8 cellular contexts compared by ENCODE assay signal in the genomic region with DNA sequence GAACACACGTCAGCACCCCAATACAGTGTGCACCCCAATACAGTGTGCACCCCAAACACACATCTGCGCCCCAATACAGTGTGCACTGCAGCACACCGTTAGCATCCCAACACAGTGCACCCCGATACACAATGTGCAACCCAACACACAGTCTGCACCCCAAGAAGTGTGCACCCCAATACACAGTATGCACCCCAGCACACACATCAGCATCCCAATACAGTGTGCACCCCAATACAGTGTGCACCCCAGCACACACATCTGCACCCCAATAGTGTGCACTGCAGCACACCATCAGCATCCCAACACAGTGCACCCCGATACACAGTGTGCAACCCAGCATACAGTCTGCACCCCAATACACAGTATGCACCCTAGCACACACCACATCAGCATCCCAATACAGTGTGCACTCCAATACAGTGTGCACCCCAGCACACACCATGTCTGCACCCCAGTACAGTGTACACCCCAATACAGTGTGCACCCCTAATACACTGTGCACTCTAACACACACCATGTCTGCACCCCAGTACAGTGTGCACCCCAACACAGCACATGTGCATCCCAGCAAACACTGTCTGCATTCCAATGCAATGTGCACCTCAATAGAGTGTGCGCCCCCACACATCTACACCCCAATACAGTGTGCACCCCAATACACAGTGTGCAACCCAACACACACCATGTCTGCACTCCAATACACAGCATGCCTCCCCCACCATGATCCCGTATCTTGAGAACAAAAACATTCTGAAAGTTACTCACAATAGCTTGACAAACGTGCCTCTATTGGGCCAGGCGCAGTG. TPM values are rescaled to one million over a fixed set of nuclear protein-coding genes. Genes with fewer than 3 reads are reported as not detected.
DNase-seq lines count a peak whose midpoint lies in the region; ATAC-seq, FAIRE-seq and TF ChIP-seq lines count a peak whose summit lies in the region.

No MANE protein-coding gene starts in this region.

- peak overlapping the region; percentile 82 for H3K4me3 Mint-ChIP-seq in central memory CD8-positive, alpha-beta T cell
- peak overlapping the region; percentile 80 for H3K4me3 Mint-ChIP-seq in neural crest cell

- peaks cover 37% of the 10 kb centered on the region for H3K4me1 Mint-ChIP-seq in central memory CD8-positive, alpha-beta T cell
- H3K4me1 Mint-ChIP-seq in neural crest cell, result peaks cover 55% of the 10 kb centered on the region

- no peak for FAIRE-seq in H54 (lab: Jason Lieb, UNC)

- peak; percentile 3 for ATAC-seq in GM18502 (IDR thresholded peaks at IDR 0.05; ENCODE audit: poor library complexity, unreplicated experiment)
- ATAC-seq in central memory CD8-positive, alpha-beta T cell (replicated peaks; ENCODE audit: extremely low read depth, poor library complexity, severe bottlenecking), result peak; percentile 21

- DNase-seq in HL-60 (ENCODE audit: low read depth in 1 of 2, low spot score in 1 of 2) (no peak), neural crest cell (ENCODE audit: low read depth, low spot score) (no peak), foreskin melanocyte (no peak), H54 (ENCODE audit: insufficient read length, low spot score) (no peak), UCSD-AML1 (lab: John Stamatoyannopoulos, UW; ENCODE audit: unreplicated experiment) (no peak), pons (ENCODE audit: low spot score) (no peak)
- no peak for DNase-seq in central memory CD8-positive, alpha-beta T cell (ENCODE audit: low spot score in 2 of 2)

- no peaks in the 10 kb centered on the region for H3K27me3 ChIP-seq in HL-60 (ENCODE audit: insufficient read depth, poor library complexity, severe bottlenecking)

- peak overlapping the region; percentile 3 for H3K27ac Mint-ChIP-seq in central memory CD8-positive, alpha-beta T cell (ENCODE audit: low read depth)
- peak overlapping the region; percentile 76 for H3K27ac Mint-ChIP-seq in neural crest cell (ENCODE audit: unreplicated experiment)

- peak overlapping the region; percentile 63 for H3K27ac ChIP-seq in HL-60 (replicated peaks)

- no peak for TF ChIP-seq POLR2A in H54 (IDR thresholded peaks at IDR 0.05; ENCODE audit: low read depth, low read length)

- peaks cover 9% of the 10 kb centered on the region for H3K36me3 Mint-ChIP-seq in central memory CD8-positive, alpha-beta T cell (ENCODE audit: insufficient read depth)
- H3K36me3 Mint-ChIP-seq in neural crest cell (ENCODE audit: low read depth), result peaks cover 3% of the 10 kb centered on the region

- no peaks in the 10 kb centered on the region for H3K27me3 Mint-ChIP-seq in central memory CD8-positive, alpha-beta T cell
- H3K27me3 Mint-ChIP-seq in neural crest cell (ENCODE audit: low read depth), result no peaks in the 10 kb centered on the region

- no peak for TF ChIP-seq CTCF in HL-60 (IDR thresholded peaks at IDR 0.05; ENCODE audit: insufficient read depth, low read length)
- no peak for TF ChIP-seq CTCF in neural crest cell (conservative IDR thresholded peaks at IDR 0.05)

- no peaks in the 10 kb centered on the region for H3K9me3 Mint-ChIP-seq in central memory CD8-positive, alpha-beta T cell
- no peaks in the 10 kb centered on the region for H3K9me3 Mint-ChIP-seq in neural crest cell

- H3K4me3 ChIP-seq in HL-60 (replicated peaks; ENCODE audit: insufficient read depth, low read length), result peak overlapping the region; percentile 33

RNA-seq across cellular contexts. Expression of a gene that starts 0.9 kb away (rescaled TPM):
- 81.5 and 92.3 TPM in 2 replicates for total RNA-seq in neural crest cell

RNA-seq across cellular contexts. Expression of a gene that starts 6.7 kb away (rescaled TPM):
- total RNA-seq in neural crest cell, result 26.8 and 29.6 TPM in 2 replicates
